7 cellular contexts compared by ENCODE assay signal in genomic region chr12:27331299-27331926, GRCh38. TPM values are rescaled to one million over a fixed set of nuclear protein-coding genes. Genes with fewer than 3 reads are reported as not detected.
DNase-seq lines count a peak whose midpoint lies in the region; TF ChIP-seq lines count a peak whose summit lies in the region.

No MANE protein-coding gene starts in this region.

- DNase-seq in GM13976 (ENCODE audit: low spot score) (peak; percentile 74), NOMO-1 treated with DMSO at 0.1 percent for 48 hours (lab: John Stamatoyannopoulos, UW; ENCODE audit: unreplicated experiment) (peak; percentile 63), cardiac fibroblast (ENCODE audit: low read depth in 2 of 2) (peak; percentile 91 to 98), neuronal stem cell (ENCODE audit: low spot score) (no peak), cerebellum (ENCODE audit: low spot score) (no peak), NCI-H2227 (lab: John Stamatoyannopoulos, UW; ENCODE audit: unreplicated experiment) (no peak)

- POLR2A ChIA-PET in HEK293 (lab: Yijun Ruan, JAX), result no interaction called here

- H4K91ac ChIP-seq in neuronal stem cell (ENCODE audit: low read depth, low read length, poor library complexity), result no peak overlapping the region

- no peak overlapping the region for H2BK5ac ChIP-seq in neuronal stem cell (ENCODE audit: low read length)

- no peaks in the 10 kb centered on the region for H3K79me1 ChIP-seq in neuronal stem cell (ENCODE audit: low read depth, low read length)

- TF ChIP-seq CTCF in GM13976 (IDR thresholded peaks at IDR 0.05; ENCODE audit: borderline replicate concordance, control extremely low read depth, extremely low read depth, insufficient read depth, missing control alignments) (no peak), HEK293 (tag by site-specific recombination; IDR thresholded peaks at IDR 0.05) (no peak), cardiac fibroblast (IDR thresholded peaks at IDR 0.05; ENCODE audit: low read depth, low read length) (no peak)

- 0 out of 2 replicates have a peak, but pooled peaks cover 2% of the 10 kb centered on the region for H3K4me1 ChIP-seq in HEK293 (ENCODE audit: control insufficient read depth, insufficient read depth, low read length)
- H3K4me1 ChIP-seq in neuronal stem cell (ENCODE audit: control insufficient read depth in 2 of 2, insufficient read depth in 1 of 2, low read depth in 1 of 2, low read length in 2 of 2), result peaks cover 7 to 16% of the 10 kb centered on the region in 2 donors

- H4K8ac ChIP-seq in neuronal stem cell (ENCODE audit: low read depth, low read length), result no peak overlapping the region

- no peak overlapping the region for H3K4ac ChIP-seq in neuronal stem cell (ENCODE audit: low read length)

- no peaks in the 10 kb centered on the region for H3K9me3 ChIP-seq in HEK293 (ENCODE audit: control insufficient read depth, insufficient read depth, low read depth, low read length)
- no peaks in the 10 kb centered on the region for H3K9me3 ChIP-seq in neuronal stem cell (replicated peaks in 1 of 2; ENCODE audit: control insufficient read depth in 2 of 2, insufficient read depth in 1 of 2, low read depth in 1 of 2, low read length in 2 of 2)

- no peak overlapping the region for H3K4me3 ChIP-seq in HEK293 (ENCODE audit: low read depth, low read length)
- H3K4me3 ChIP-seq in cardiac fibroblast (replicated peaks in 1 of 2; ENCODE audit: low read depth in 2 of 2, low read length in 2 of 2), result no peak overlapping the region
- H3K4me3 ChIP-seq in neuronal stem cell (ENCODE audit: low read length in 2 of 2), result peak overlapping the region in 1 of 2 donors; percentile 70

- no peak overlapping the region for H3K14ac ChIP-seq in neuronal stem cell (ENCODE audit: low read length)

- peak overlapping the region; percentile 92 for H2AFZ ChIP-seq in neuronal stem cell (ENCODE audit: low read length)

- no peak overlapping the region for H3K4me2 ChIP-seq in neuronal stem cell (ENCODE audit: insufficient read depth, low read length, poor library complexity, severe bottlenecking)

- no peak overlapping the region for H3K18ac ChIP-seq in neuronal stem cell (ENCODE audit: low read length)

- H3K27me3 ChIP-seq in neuronal stem cell (ENCODE audit: control insufficient read depth in 3 of 3, insufficient read depth in 3 of 3, low read depth in 1 of 3, low read length in 3 of 3), result peaks cover 0 to 19% (median 0%) of the 10 kb centered on the region in 3 experiments

- H3K36me3 ChIP-seq in HEK293 (ENCODE audit: control insufficient read depth in 2 of 2, insufficient read depth in 1 of 2, low read length in 2 of 2), result peaks cover 0 to 8% of the 10 kb centered on the region in 2 experiments; a peak in 2 of 3 replicates
- H3K36me3 ChIP-seq in neuronal stem cell (replicated peaks in 1 of 2; ENCODE audit: control insufficient read depth in 2 of 2, insufficient read depth in 2 of 2, low read length in 2 of 2), result peaks cover 0 to 13% of the 10 kb centered on the region in 2 donors

- WGBS in neuronal stem cell (ENCODE audit: extremely low coverage in 2 of 2, insufficient read length in 2 of 2, insufficient replicate concordance in 1 of 2), 2 donors, result no CpG with 5 or more reads among the region's 7 CpGs

- no peak overlapping the region for H2BK120ac ChIP-seq in neuronal stem cell (ENCODE audit: low read depth, low read length)

- CTCF ChIA-PET in HEK293 (lab: Yijun Ruan, JAX), result interaction anchor here (0.7 to 1.4 kb wide), 6 partner anchors 22 to 190 kb away, joined by 3 to 6 read pairs (median 4); no protein-coding TSS in a partner anchor

- no peak overlapping the region for H2AK5ac ChIP-seq in neuronal stem cell (ENCODE audit: low read depth, low read length)

- in situ Hi-C loops in GM13976 (cut with MboI; ENCODE audit: low sequenced_read_pairs, unreplicated experiment), result no loop called here

- H3K27ac ChIP-seq in HEK293 (ENCODE audit: extremely low read depth, low read depth, low read length) (no peak overlapping the region), neuronal stem cell (replicated peaks; ENCODE audit: low read length) (no peak overlapping the region)

- H2BK12ac ChIP-seq in neuronal stem cell (ENCODE audit: low read length), result no peak overlapping the region

- H3K9ac ChIP-seq in neuronal stem cell (ENCODE audit: low read depth, low read length, poor library complexity), result no peak overlapping the region

- no peak overlapping the region for H2BK15ac ChIP-seq in neuronal stem cell (ENCODE audit: low read length)

- H3K23ac ChIP-seq in neuronal stem cell (ENCODE audit: low read depth, low read length, poor library complexity), result no peak overlapping the region

TF ChIP-seq in HEK293, 187 proteins besides CTCF, POLR2A, EP300 and RAD21:
- TF ChIP-seq ZNF335 (tag by site-specific recombination; conservative IDR thresholded peaks at IDR 0.05) (peak; percentile 73; the same call in 1 of the 2 replicates), PRDM1 (tag by site-specific recombination; IDR thresholded peaks at IDR 0.05) (peak; percentile 64), SCRT2 (tag by site-specific recombination; IDR thresholded peaks at IDR 0.05) (peak; percentile 37; the same call in 1 of the 2 replicates), INSM2 (tag by site-specific recombination; IDR thresholded peaks at IDR 0.05) (no peak), ZNF362 (tag by site-specific recombination; IDR thresholded peaks at IDR 0.05) (no peak)

RNA-seq across cellular contexts. Expression of gene BMAL2, which starts 1.2 kb away (rescaled TPM):
- 4.0 TPM for polyA plus RNA-seq in neuronal stem cell (2013, experiment 1 of 2)
- 4.3 TPM for polyA plus RNA-seq in neuronal stem cell (2013, experiment 2 of 2)
- total RNA-seq in cerebellum, result 12.9 TPM

Comparison
In these comparisons a context has a peak if more than half of its experiments do, and no peak if none do; other contexts are left out.
1. DNase-seq: peak in GM13976 (single experiment), NOMO-1 treated with DMSO at 0.1 percent for 48 hours (single experiment) and cardiac fibroblast (2 of 2); none in neuronal stem cell (single experiment), cerebellum (single experiment) and NCI-H2227 (single experiment).